5 cellular contexts compared by ENCODE assay signal in genomic region chr2:221724117-221724516, GRCh38.
DNase-seq lines count a peak whose midpoint lies in the region; ATAC-seq, FAIRE-seq and TF ChIP-seq lines count a peak whose summit lies in the region.
"Not testable (repeated sequence)": the region's sequence is repeated elsewhere in the genome, so short reads cannot be mapped to it uniquely, and the experiment has no call there.

No MANE protein-coding gene starts in this region.

- TF ChIP-seq CTCF in A549 (IDR thresholded peaks at IDR 0.05) = not testable (repeated sequence)

- not testable (repeated sequence) for TF ChIP-seq RAD21 in A549 (conservative IDR thresholded peaks at IDR 0.05 in 1 of 2, IDR thresholded peaks at IDR 0.05 in 1 of 2)

- H3K4me2 ChIP-seq in A549 = not testable (repeated sequence)

- TF ChIP-seq EP300 in A549 (IDR thresholded peaks at IDR 0.05) = not testable (repeated sequence)

- H3K4me1 ChIP-seq in A549 = not testable (repeated sequence)

- intact Hi-C loops in Right ventricle myocardium superior (cut with DNase I) = not testable (repeated sequence)

- H3K4me1 Mint-ChIP-seq in activated CD8-positive, alpha-beta T cell treated with anti-CD3 and anti-CD28 coated beads, Interleukin-2, amount 10 ng/mL, durations not matched to agents 7 days and 5 days (ENCODE audit: low read depth); stimulated activated effector memory CD8-positive, alpha-beta T cell treated with anti-CD3 and anti-CD28 coated beads, Interleukin-12 subunit alpha, Interleukin-12 subunit beta, amount 100 ng/mL, for 72 hours: not testable (repeated sequence)

- POLR2A ChIA-PET in A549 (lab: Yijun Ruan, JAX); activated CD8-positive, alpha-beta T cell treated with anti-CD3 and anti-CD28 coated beads, Interleukin-2, amount 10 ng/mL, durations not matched to agents 7 days and 5 days (lab: Charles Lee): not testable (repeated sequence)

- not testable (repeated sequence) for ATAC-seq in A549; Right ventricle myocardium superior (ENCODE audit: poor library complexity)
- ATAC-seq in activated CD8-positive, alpha-beta T cell treated with anti-CD3 and anti-CD28 coated beads, Interleukin-2, amount 10 ng/mL, durations not matched to agents 7 days and 5 days = peak; percentile 28
- peak; percentile 23 to 30 for ATAC-seq in activated naive CD4-positive, alpha-beta T cell treated with anti-CD3 and anti-CD28 coated beads, Interleukin-2, amount 50 U/mL, for 72 hours
- peak; percentile 26 for ATAC-seq in stimulated activated effector memory CD8-positive, alpha-beta T cell treated with anti-CD3 and anti-CD28 coated beads, Interleukin-12 subunit alpha, Interleukin-12 subunit beta, amount 100 ng/mL, for 72 hours

- H3K4me3 Mint-ChIP-seq in activated CD8-positive, alpha-beta T cell treated with anti-CD3 and anti-CD28 coated beads, Interleukin-2, amount 10 ng/mL, durations not matched to agents 7 days and 5 days; stimulated activated effector memory CD8-positive, alpha-beta T cell treated with anti-CD3 and anti-CD28 coated beads, Interleukin-12 subunit alpha, Interleukin-12 subunit beta, amount 100 ng/mL, for 72 hours: not testable (repeated sequence)

- not testable (repeated sequence) for FAIRE-seq in A549 (lab: Jason Lieb, UNC)

- H3K27ac Mint-ChIP-seq in activated CD8-positive, alpha-beta T cell treated with anti-CD3 and anti-CD28 coated beads, Interleukin-2, amount 10 ng/mL, durations not matched to agents 7 days and 5 days; activated naive CD4-positive, alpha-beta T cell treated with anti-CD3 and anti-CD28 coated beads, Interleukin-2, amount 50 U/mL, for 72 hours; stimulated activated effector memory CD8-positive, alpha-beta T cell treated with anti-CD3 and anti-CD28 coated beads, Interleukin-12 subunit alpha, Interleukin-12 subunit beta, amount 100 ng/mL, for 72 hours: not testable (repeated sequence)

- not testable (repeated sequence) for H3K4me3 ChIP-seq in A549

- H3K9me3 ChIP-seq in A549 = peaks cover 16% of the 10 kb centered on the region; the same call in 1 of the 3 replicates

- 33% methylated on average over 1 of the region's 1 CpG for WGBS in A549 (ENCODE audit: missing lambda C conversion rate)

- not testable (repeated sequence) for H3K9me3 Mint-ChIP-seq in activated CD8-positive, alpha-beta T cell treated with anti-CD3 and anti-CD28 coated beads, Interleukin-2, amount 10 ng/mL, durations not matched to agents 7 days and 5 days (ENCODE audit: insufficient read depth)
- peaks cover 13 to 21% of the 10 kb centered on the region in 2 donors for H3K9me3 Mint-ChIP-seq in activated naive CD4-positive, alpha-beta T cell treated with anti-CD3 and anti-CD28 coated beads, Interleukin-2, amount 50 U/mL, for 72 hours
- peaks cover 19% of the 10 kb centered on the region for H3K9me3 Mint-ChIP-seq in stimulated activated effector memory CD8-positive, alpha-beta T cell treated with anti-CD3 and anti-CD28 coated beads, Interleukin-12 subunit alpha, Interleukin-12 subunit beta, amount 100 ng/mL, for 72 hours

- not testable (repeated sequence) for TF ChIP-seq POLR2A in A549 (IDR thresholded peaks at IDR 0.05; ENCODE audit: low read length)

- not testable (repeated sequence) for DNase-seq in A549 (ENCODE audit: low read depth in 1 of 2, low spot score in 1 of 2); activated CD8-positive, alpha-beta T cell treated with anti-CD3 and anti-CD28 coated beads, Interleukin-2, amount 10 ng/mL, durations not matched to agents 7 days and 5 days; activated naive CD4-positive, alpha-beta T cell treated with anti-CD3 and anti-CD28 coated beads, Interleukin-2, amount 50 U/mL, for 72 hours (ENCODE audit: low spot score in 2 of 2); stimulated activated effector memory CD8-positive, alpha-beta T cell treated with anti-CD3 and anti-CD28 coated beads, Interleukin-12 subunit alpha, Interleukin-12 subunit beta, amount 100 ng/mL, for 72 hours (ENCODE audit: low spot score in 2 of 2)
- peak; percentile 13 for DNase-seq in Right ventricle myocardium superior

- CTCF ChIA-PET in A549 (lab: Yijun Ruan, JAX); activated CD8-positive, alpha-beta T cell treated with anti-CD3 and anti-CD28 coated beads, Interleukin-2, amount 10 ng/mL, durations not matched to agents 7 days and 5 days (lab: Charles Lee): not testable (repeated sequence)

- H3K27ac ChIP-seq in A549 = not testable (repeated sequence)

- H3K27me3 Mint-ChIP-seq in activated CD8-positive, alpha-beta T cell treated with anti-CD3 and anti-CD28 coated beads, Interleukin-2, amount 10 ng/mL, durations not matched to agents 7 days and 5 days (ENCODE audit: low read depth) = not testable (repeated sequence)

- H3K36me3 Mint-ChIP-seq in activated CD8-positive, alpha-beta T cell treated with anti-CD3 and anti-CD28 coated beads, Interleukin-2, amount 10 ng/mL, durations not matched to agents 7 days and 5 days (ENCODE audit: low read depth); activated naive CD4-positive, alpha-beta T cell treated with anti-CD3 and anti-CD28 coated beads, Interleukin-2, amount 50 U/mL, for 72 hours; stimulated activated effector memory CD8-positive, alpha-beta T cell treated with anti-CD3 and anti-CD28 coated beads, Interleukin-12 subunit alpha, Interleukin-12 subunit beta, amount 100 ng/mL, for 72 hours: not testable (repeated sequence)

TF ChIP-seq in A549, 52 proteins besides CTCF, POLR2A, EP300 and RAD21:
- peak; percentile 52 for TF ChIP-seq ZFP36 (IDR thresholded peaks at IDR 0.05; ENCODE audit: borderline replicate concordance, partially characterized antibody)
